ENCODE assay signal across 16 cellular contexts in genomic region chr12:98699568-98699967, GRCh38. TPM values are rescaled to one million over a fixed set of nuclear protein-coding genes. Genes with fewer than 3 reads are reported as not detected.
DNase-seq lines count a peak whose midpoint lies in the region; ATAC-seq and TF ChIP-seq lines count a peak whose summit lies in the region.
"Had no signal": no experiment of that assay in that cellular context is flagged by ENCODE, and none has a peak within 500 bp of the region (broad histone marks: within the 10 kb centered on the region; RNA-seq: fewer than 3 reads in every experiment).

No MANE protein-coding gene starts in this region.

- peak; percentile 78 for DNase-seq in SIG-M5 treated with dmso at 0.1 percent for 504 hours (lab: John Stamatoyannopoulos, UW; ENCODE audit: unreplicated experiment)
- DNase-seq in SIG-M5 (lab: John Stamatoyannopoulos, UW) = no peak
- peak; percentile 7 for DNase-seq in adipocyte (ENCODE audit: low read depth)
- peak in 1 of 2 donors; percentile 12 for DNase-seq in heart right ventricle
- no peak for DNase-seq in effector memory CD8-positive, alpha-beta T cell
- DNase-seq in foreskin keratinocyte = no peak
- DNase-seq: natural killer cell, NCI-H1417 treated with DMSO at 0.1 percent for 48 hours had no signal

- no peak overlapping the region for H3K4me3 Mint-ChIP-seq in effector memory CD8-positive, alpha-beta T cell
- H3K4me3 Mint-ChIP-seq: CD8-positive, alpha-beta memory T cell; natural killer cell had no signal

- TF ChIP-seq CTCF in heart right ventricle (IDR thresholded peaks at IDR 0.05) (no peak), foreskin keratinocyte (conservative IDR thresholded peaks at IDR 0.05) (no peak)

- H3K4me3 ChIP-seq in adipocyte (ENCODE audit: low read length) = no peak overlapping the region
- no peak overlapping the region for H3K4me3 ChIP-seq in heart right ventricle
- H3K4me3 ChIP-seq in urinary bladder (ENCODE audit: low read depth, low read length) = no peak overlapping the region
- H3K4me3 ChIP-seq: SJSA1, smooth muscle cell, tibial nerve had no signal

- peaks cover 49% of the 10 kb centered on the region for H3K36me3 Mint-ChIP-seq in effector memory CD8-positive, alpha-beta T cell (ENCODE audit: insufficient read depth)

- ATAC-seq in heart right ventricle = peak in 7 of 8 donors; percentile 66 to 80 (median 76)
- ATAC-seq in HG02884 (IDR thresholded peaks at IDR 0.05; ENCODE audit: unreplicated experiment) = no peak
- no peak for ATAC-seq in effector memory CD8-positive, alpha-beta T cell (replicated peaks)
- ATAC-seq in foreskin keratinocyte = no peak

- no peaks in the 10 kb centered on the region for H3K9me3 ChIP-seq in adipocyte (ENCODE audit: control insufficient read depth, low read length)
- peaks cover 0 to 3% (median 0%) of the 10 kb centered on the region in 11 donors for H3K9me3 ChIP-seq in heart right ventricle
- H3K9me3 ChIP-seq: SJSA1, tibial nerve had no signal

- H3K27me3 ChIP-seq in adipocyte (replicated peaks; ENCODE audit: control insufficient read depth, insufficient read depth, low read length) (no peaks in the 10 kb centered on the region), heart right ventricle (no peaks in the 10 kb centered on the region), foreskin keratinocyte (no peaks in the 10 kb centered on the region)
- H3K27me3 ChIP-seq: SJSA1, tibial nerve had no signal

- intact Hi-C loops in heart right ventricle (cut with DNase I) = loop anchor here in 8 of 10 donors (1.0 to 10.0 kb wide), 4 partner anchors 235 to 305 kb away; no protein-coding TSS in a partner anchor

- no peak overlapping the region for H3K9ac ChIP-seq in adipocyte (ENCODE audit: low read length)

- H3K27me3 Mint-ChIP-seq in effector memory CD8-positive, alpha-beta T cell = no peaks in the 10 kb centered on the region
- H3K27me3 Mint-ChIP-seq: CD8-positive, alpha-beta memory T cell; progenitor cell of endocrine pancreas had no signal

- 25 to 27% methylated on average over 3 of the region's 3 CpGs for WGBS in heart right ventricle, 2 donors
- 16% methylated on average over 3 of the region's 3 CpGs for WGBS in urinary bladder

- H3K4me1 Mint-ChIP-seq in effector memory CD8-positive, alpha-beta T cell (ENCODE audit: low read depth in 2 of 2) = peaks cover 7 to 12% of the 10 kb centered on the region in 2 donors

- H3K4me1 ChIP-seq in adipocyte (ENCODE audit: control insufficient read depth, insufficient read depth, low read length) = peaks cover 15% of the 10 kb centered on the region
- H3K4me1 ChIP-seq in heart right ventricle = peaks cover 0 to 19% (median 13%) of the 10 kb centered on the region in 9 donors
- no peaks in the 10 kb centered on the region for H3K4me1 ChIP-seq in urinary bladder (ENCODE audit: insufficient read depth)
- no peaks in the 10 kb centered on the region for H3K4me1 ChIP-seq in foreskin keratinocyte
- H3K4me1 ChIP-seq: SJSA1 had no signal

- peaks cover 3% of the 10 kb centered on the region for H3K36me3 ChIP-seq in adipocyte (ENCODE audit: control insufficient read depth, insufficient read depth, low read length, severe bottlenecking)
- peaks cover 0 to 77% (median 0%) of the 10 kb centered on the region in 9 donors for H3K36me3 ChIP-seq in heart right ventricle
- peaks cover 2% of the 10 kb centered on the region for H3K36me3 ChIP-seq in urinary bladder (ENCODE audit: insufficient read depth)

- H3K27ac Mint-ChIP-seq in effector memory CD8-positive, alpha-beta T cell = no peak overlapping the region
- H3K27ac Mint-ChIP-seq: activated T-helper 2 cell treated with anti-CD3 and anti-CD28 coated beads, Interferon-gamma antibody, Interleukin-2, Interleukin-4, amounts not matched to agents 10 μg/mL and 5 μg/mL and 100 μg/mL, durations not matched to agents 14 hours and 24 hours and 36 hours; progenitor cell of endocrine pancreas had no signal

- H3K27ac ChIP-seq in heart right ventricle (peak overlapping the region in 2 of 10 donors; percentile 27 to 46), urinary bladder (ENCODE audit: low read depth) (peak overlapping the region; percentile 2), foreskin keratinocyte (no peak overlapping the region)
- H3K27ac ChIP-seq: SJSA1, tibial nerve had no signal

- no peaks in the 10 kb centered on the region for H3K9me3 Mint-ChIP-seq in effector memory CD8-positive, alpha-beta T cell
- H3K9me3 Mint-ChIP-seq: activated T-helper 2 cell treated with anti-CD3 and anti-CD28 coated beads, Interferon-gamma antibody, Interleukin-2, Interleukin-4, amounts not matched to agents 10 μg/mL and 5 μg/mL and 100 μg/mL, durations not matched to agents 14 hours and 24 hours and 36 hours; CD8-positive, alpha-beta memory T cell; natural killer cell had no signal

RNA-seq across cellular contexts. Expression of gene APAF1, which starts 54.5 kb away (rescaled TPM):
- total RNA-seq in heart right ventricle = 1 to 10 TPM; 2.5 to 9.9 (median 4.4) TPM
- polyA plus RNA-seq in heart right ventricle = 1 to 10 TPM; 2.0 to 3.4 TPM
- 52.9 TPM for total RNA-seq in urinary bladder
- polyA plus RNA-seq in urinary bladder = 5.5 TPM
- total RNA-seq in foreskin keratinocyte = 17.0 and 18.6 TPM in 2 replicates
- polyA plus RNA-seq in foreskin keratinocyte = 4.9 and 6.8 TPM in 2 replicates

RNA-seq across cellular contexts. Expression of gene IKBIP, which starts 55.0 kb away (rescaled TPM):
- total RNA-seq in heart right ventricle (10 to 100 TPM in 1 of 10 donors, 1 to 10 TPM in 9; 2.4 to 13.4 (median 4.3) TPM), urinary bladder (58.5 TPM), foreskin keratinocyte (50.5 and 52.7 TPM in 2 replicates)
- polyA plus RNA-seq in heart right ventricle (1 to 10 TPM; 9.0 to 9.2 TPM), urinary bladder (13.1 TPM), foreskin keratinocyte (37.0 and 38.2 TPM in 2 replicates)

Comparison
In these comparisons a context has a peak if more than half of its experiments do, and no peak if none do; other contexts are left out.
1. DNase-seq: peak in SIG-M5 treated with dmso at 0.1 percent for 504 hours (single experiment) and adipocyte (single experiment); none in SIG-M5 (single experiment), effector memory CD8-positive, alpha-beta T cell (0 of 3) and foreskin keratinocyte (0 of 2).
2. ATAC-seq: peak in heart right ventricle (7 of 8); none in HG02884 (single experiment), effector memory CD8-positive, alpha-beta T cell (single experiment) and foreskin keratinocyte (single experiment).